22 cellular contexts compared by ENCODE assay signal in the genomic region with DNA sequence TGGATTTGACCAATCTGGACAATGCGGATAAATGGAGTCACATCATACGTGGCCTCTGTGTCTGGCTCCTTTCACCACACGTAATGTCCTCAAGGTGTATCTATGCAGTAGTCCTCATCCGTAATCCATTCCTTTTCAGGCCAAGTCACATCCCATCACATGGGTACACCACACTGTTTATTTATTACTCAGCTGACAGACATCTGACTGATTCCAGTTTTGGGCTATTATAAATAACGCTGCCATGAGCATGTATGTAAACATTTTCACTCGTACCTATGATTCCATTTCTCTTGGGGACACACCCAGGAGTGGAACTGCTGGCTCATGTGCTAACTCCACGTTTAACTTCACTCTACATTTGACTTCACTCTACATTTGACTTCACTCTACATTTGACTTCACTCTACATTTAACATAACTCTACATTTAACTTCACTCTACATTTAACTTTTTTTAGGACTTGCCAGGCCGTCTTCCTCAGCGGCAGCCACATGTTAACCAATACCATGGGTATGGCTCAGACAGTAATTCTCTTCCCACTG. TPM values are rescaled to one million over a fixed set of nuclear protein-coding genes. Genes with fewer than 3 reads are reported as not detected.
"Had no signal": no experiment of that assay in that cellular context is flagged by ENCODE, and none has a peak within 500 bp of the region (broad histone marks: within the 10 kb centered on the region; RNA-seq: fewer than 3 reads in every experiment).

No MANE protein-coding gene starts in this region.

- H3K27me3 Mint-ChIP-seq: dendritic cell treated with granulocyte-macrophage colony-stimulating factor and Interleukin-4, amounts not matched to agents 40 ng/mL and 50 ng/mL, for 4 days had no signal

- DNase-seq: activated CD4-positive, alpha-beta T cell treated with anti-CD3 and anti-CD28 coated beads, Interleukin-2, amount 50 U/mL, for 4 hours; activated effector memory CD4-positive, alpha-beta T cell treated with anti-CD3 and anti-CD28 coated beads, Interleukin-2, amount 50 U/mL, for 16 hours; activated T-cell treated with anti-CD3 and anti-CD28 coated beads, Interleukin-2, amount 50 U/mL, for 72 hours; adrenal gland; effector memory CD4-positive, alpha-beta T cell; left cardiac atrium; sigmoid colon; stimulated activated CD8-positive, alpha-beta memory T cell treated with anti-CD3 and anti-CD28 coated beads, Interleukin-4, amount 100 ng/mL, for 48 hours; stimulated activated naive CD4-positive, alpha-beta T cell treated with Interleukin-2 at 50 U/mL for 16 hours; substantia nigra; tibial artery had no signal

- H3K4me3 Mint-ChIP-seq: activated T-cell treated with anti-CD3 and anti-CD28 coated beads, Interleukin-2, amount 50 U/mL, for 72 hours; dendritic cell treated with granulocyte-macrophage colony-stimulating factor and Interleukin-4, amounts not matched to agents 40 ng/mL and 50 ng/mL, for 4 days; naive thymus-derived CD8-positive, alpha-beta T cell had no signal

- H3K4me2 ChIP-seq: hepatocyte had no signal

- FAIRE-seq: pancreas had no signal

- H3K27me3 ChIP-seq: cardiac muscle cell, hepatocyte, pancreas, sigmoid colon, vagina had no signal

- ATAC-seq: activated naive CD4-positive, alpha-beta T cell treated with anti-CD3 and anti-CD28 coated beads, Interleukin-2, amount 50 U/mL, for 72 hours; activated T-cell treated with anti-CD3 and anti-CD28 coated beads, Interleukin-2, amount 50 U/mL, for 72 hours; left cardiac atrium; naive thymus-derived CD8-positive, alpha-beta T cell; pancreas had no signal

- H3K4me1 Mint-ChIP-seq: naive thymus-derived CD8-positive, alpha-beta T cell had no signal

- H3K27ac ChIP-seq: adrenal gland, cardiac muscle cell, hepatocyte, pancreas, sigmoid colon, spleen, tibial artery, vagina, WERI-Rb-1 had no signal

- H3K36me3 Mint-ChIP-seq: activated naive CD4-positive, alpha-beta T cell treated with anti-CD3 and anti-CD28 coated beads, Interleukin-2, amount 50 U/mL, for 72 hours; naive thymus-derived CD8-positive, alpha-beta T cell had no signal

- H3K36me3 ChIP-seq: adrenal gland, cardiac muscle cell, pancreas, sigmoid colon, spleen, tibial artery, vagina, WERI-Rb-1 had no signal

- H3K9me3 ChIP-seq: adrenal gland, pancreas, sigmoid colon, spleen, tibial artery, vagina had no signal

- H3K4me3 ChIP-seq: adrenal gland, cardiac muscle cell, hepatocyte, pancreas, sigmoid colon, spleen, tibial artery, vagina had no signal

- H3K27ac Mint-ChIP-seq: activated naive CD4-positive, alpha-beta T cell treated with anti-CD3 and anti-CD28 coated beads, Interleukin-2, amount 50 U/mL, for 72 hours; activated T-cell treated with anti-CD3 and anti-CD28 coated beads, Interleukin-2, amount 50 U/mL, for 72 hours; dendritic cell treated with granulocyte-macrophage colony-stimulating factor and Interleukin-4, amounts not matched to agents 40 ng/mL and 50 ng/mL, for 4 days; naive thymus-derived CD8-positive, alpha-beta T cell had no signal

- H2AFZ ChIP-seq: hepatocyte had no signal

- H3K9me3 Mint-ChIP-seq: activated naive CD4-positive, alpha-beta T cell treated with anti-CD3 and anti-CD28 coated beads, Interleukin-2, amount 50 U/mL, for 72 hours; activated T-cell treated with anti-CD3 and anti-CD28 coated beads, Interleukin-2, amount 50 U/mL, for 72 hours; dendritic cell treated with granulocyte-macrophage colony-stimulating factor and Interleukin-4, amounts not matched to agents 40 ng/mL and 50 ng/mL, for 4 days; naive thymus-derived CD8-positive, alpha-beta T cell had no signal

- H3K4me1 ChIP-seq: adrenal gland, pancreas, sigmoid colon, spleen, tibial artery, vagina had no signal

RNA-seq across cellular contexts. Expression of a gene that starts 52.1 kb away (rescaled TPM):
- total RNA-seq: activated CD8-positive, alpha-beta memory T cell treated with anti-CD3 and anti-CD28 coated beads for 36 hours; activated naive CD4-positive, alpha-beta T cell treated with anti-CD3 and anti-CD28 coated beads, Interleukin-2, amount 50 U/mL, for 72 hours; naive thymus-derived CD8-positive, alpha-beta T cell; T-helper 2 cell treated with Interferon-gamma antibody and Interleukin-4, amounts not matched to agents 100 ng/mL and 5 ng/mL, for 36 hours had no signal
- polyA plus RNA-seq: cardiac muscle cell; naive thymus-derived CD8-positive, alpha-beta T cell had no signal
